In genomic region chr6:120990866-120991265, GRCh38 we compare ENCODE assay signal across 32 cellular contexts.
DNase-seq lines count a peak whose midpoint lies in the region; FAIRE-seq and TF ChIP-seq lines count a peak whose summit lies in the region.
"Had no signal": no experiment of that assay in that cellular context is flagged by ENCODE, and none has a peak within 500 bp of the region (broad histone marks: within the 10 kb centered on the region; RNA-seq: fewer than 3 reads in every experiment).

No MANE protein-coding gene starts in this region.

- H3K9me3 Mint-ChIP-seq in CD14-positive monocyte: peaks cover 0 to 7% (median 2%) of the 10 kb centered on the region in 7 donors
- H3K9me3 Mint-ChIP-seq: CD4-positive, alpha-beta T cell; CD8-positive, alpha-beta T cell had no signal

- no peak overlapping the region for H3K4me3 ChIP-seq in kidney (ENCODE audit: low read length in 2 of 2)
- H3K4me3 ChIP-seq: A549; BLaER1; BLaER1 treated with 17β-estradiol and CSF1 and Interleukin-3, amounts not matched to agents 10 nM and 100 nM had no signal

- no peak overlapping the region for H3K27ac ChIP-seq in kidney (ENCODE audit: low read depth in 2 of 2, low read length in 2 of 2)
- H3K27ac ChIP-seq: 22Rv1; A549; BLaER1; BLaER1 treated with 17β-estradiol and CSF1 and Interleukin-3, amounts not matched to agents 10 nM and 100 nM; C4-2B had no signal

- H3K27me3 Mint-ChIP-seq in CD14-positive monocyte (ENCODE audit: low read depth in 3 of 3): peaks cover 0 to 1% (median 0%) of the 10 kb centered on the region in 3 donors
- H3K27me3 Mint-ChIP-seq: CD4-positive, alpha-beta T cell; CD4-positive, CD25-positive, alpha-beta regulatory T cell had no signal

- no peak for FAIRE-seq in kidney (lab: Jason Lieb, UNC)
- FAIRE-seq: A204.1, A549, D721Med had no signal

- intact Hi-C loops in kidney (cut with DNase I) (no loop called here), posterior vena cava (cut with DNase I) (no loop called here), CD14-positive monocyte (cut with micrococcal nuclease) (no loop called here)

- H3K36me3 Mint-ChIP-seq in CD14-positive monocyte: no peaks in the 10 kb centered on the region
- H3K36me3 Mint-ChIP-seq: CD4-positive, alpha-beta memory T cell; CD4-positive, CD25-positive, alpha-beta regulatory T cell; CD8-positive, alpha-beta memory T cell; CD8-positive, alpha-beta T cell had no signal

- no peaks in the 10 kb centered on the region for H3K4me1 ChIP-seq in kidney (ENCODE audit: control insufficient read depth in 1 of 2, insufficient read depth in 1 of 2, low read depth in 1 of 2, low read length in 2 of 2)
- H3K4me1 ChIP-seq: A549; BE2C; BLaER1; BLaER1 treated with 17β-estradiol and CSF1 and Interleukin-3, amounts not matched to agents 10 nM and 100 nM; Caco-2 had no signal

- DNase-seq in kidney (peak; percentile 30), posterior vena cava (ENCODE audit: low spot score) (peak; percentile 71), amniotic stem cell (lab: John Stamatoyannopoulos, UW) (no peak), CD14-positive monocyte (ENCODE audit: low spot score) (no peak)
- DNase-seq: 8988T; ACHN; AML-193; BE2C; C1 segment of cervical spinal cord; Caco-2; Calu3; CD4-positive, alpha-beta memory T cell; CD4-positive, alpha-beta T cell; CD4-positive, CD25-positive, alpha-beta regulatory T cell; CD8-positive, alpha-beta memory T cell; CD8-positive, alpha-beta T cell; COR-L47; DMS 273 treated with DMSO at 0.1 percent for 48 hours; DMS153; DMS53; DMS79; DMS79 treated with DMSO at 0.1 percent for 48 hours; DND-41; EL had no signal

- no peaks in the 10 kb centered on the region for H3K36me3 ChIP-seq in kidney (ENCODE audit: control insufficient read depth in 1 of 2, insufficient read depth in 2 of 2, low read length in 2 of 2)
- H3K36me3 ChIP-seq: BE2C; BLaER1; BLaER1 treated with 17β-estradiol and CSF1 and Interleukin-3, amounts not matched to agents 10 nM and 100 nM had no signal

- H3K4me3 Mint-ChIP-seq in CD14-positive monocyte: no peak overlapping the region
- H3K4me3 Mint-ChIP-seq: B cell; CD4-positive, alpha-beta memory T cell; CD4-positive, alpha-beta T cell; CD4-positive, CD25-positive, alpha-beta regulatory T cell; CD8-positive, alpha-beta memory T cell; CD8-positive, alpha-beta T cell had no signal

- TF ChIP-seq CTCF in kidney (IDR thresholded peaks at IDR 0.05; ENCODE audit: borderline replicate concordance, extremely low read depth, insufficient read depth) (no peak), CD14-positive monocyte (IDR thresholded peaks at IDR 0.05) (no peak)

- no peaks in the 10 kb centered on the region for H3K9me3 ChIP-seq in kidney (ENCODE audit: control insufficient read depth in 1 of 2, low read length in 2 of 2)
- H3K9me3 ChIP-seq: A549; BE2C; BLaER1; BLaER1 treated with 17β-estradiol and CSF1 and Interleukin-3, amounts not matched to agents 10 nM and 100 nM had no signal

- no peak overlapping the region for H3K9ac ChIP-seq in kidney (ENCODE audit: low read length in 2 of 2)
- H3K9ac ChIP-seq: BLaER1; BLaER1 treated with 17β-estradiol and CSF1 and Interleukin-3, amounts not matched to agents 10 nM and 100 nM had no signal

- no peak overlapping the region for H3K27ac Mint-ChIP-seq in CD14-positive monocyte
- H3K27ac Mint-ChIP-seq: B cell; CD4-positive, alpha-beta memory T cell; CD4-positive, alpha-beta T cell; CD4-positive, CD25-positive, alpha-beta regulatory T cell; CD8-positive, alpha-beta memory T cell; CD8-positive, alpha-beta T cell had no signal

- no peaks in the 10 kb centered on the region for H3K4me1 Mint-ChIP-seq in CD14-positive monocyte
- H3K4me1 Mint-ChIP-seq: B cell; CD4-positive, alpha-beta memory T cell; CD4-positive, CD25-positive, alpha-beta regulatory T cell; CD8-positive, alpha-beta memory T cell had no signal

Comparison
In these comparisons a context has a peak if more than half of its experiments do, and no peak if none do; other contexts are left out.
1. DNase-seq: peak in kidney (single experiment) and posterior vena cava (single experiment); none in amniotic stem cell (single experiment) and CD14-positive monocyte (single experiment).